ENCODE assay signal across 2 cellular contexts in the genomic region with DNA sequence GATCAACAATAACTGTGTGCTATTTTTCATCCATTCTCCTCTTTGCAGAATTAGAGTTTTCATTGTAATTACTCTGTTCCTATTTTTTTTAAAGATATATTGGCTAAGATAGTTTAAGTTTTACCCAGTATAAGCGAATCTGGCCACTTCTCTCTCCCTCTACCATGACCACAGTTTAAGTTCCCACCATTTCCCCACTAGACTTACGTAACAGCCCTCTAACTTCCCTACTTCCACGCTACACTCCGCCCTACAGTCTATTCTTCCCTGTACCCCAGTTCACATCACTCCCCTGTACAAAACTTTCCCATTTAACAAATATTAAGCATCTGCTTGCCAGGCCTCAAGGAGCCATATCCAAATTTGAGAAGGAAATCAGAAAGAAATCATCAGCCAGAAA.
TF ChIP-seq lines count a peak whose summit lies in the region.

No MANE protein-coding gene starts in this region.

TF ChIP-seq in HepG2, 621 proteins besides CTCF, POLR2A, EP300 and RAD21:
- TF ChIP-seq, protein P1, sequence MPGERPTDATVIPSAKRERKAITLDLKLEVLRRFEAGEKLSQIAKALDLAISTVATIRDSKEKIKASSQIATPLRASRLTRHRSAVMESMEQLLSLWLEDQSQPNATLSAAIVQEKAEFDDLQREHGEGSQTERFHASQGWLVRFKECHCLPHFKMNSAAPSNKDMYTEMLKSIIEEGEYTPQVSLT (CRISPR knock-in tag; IDR thresholded peaks at IDR 0.05; ENCODE audit: borderline replicate concordance, low read depth) = no peak

TF ChIP-seq in WTC11, 78 proteins besides CTCF, POLR2A, EP300 and RAD21:
- TF ChIP-seq OVOL2 (CRISPR knock-in tag; IDR thresholded peaks at IDR 0.05; ENCODE audit: borderline replicate concordance) (no peak), ETV6 (CRISPR knock-in tag; IDR thresholded peaks at IDR 0.05) (no peak)
